ENCODE assay signal across 8 cellular contexts in genomic region chr3:27312044-27312668, GRCh38. TPM values are rescaled to one million over a fixed set of nuclear protein-coding genes. Genes with fewer than 3 reads are reported as not detected.
DNase-seq lines count a peak whose midpoint lies in the region; ATAC-seq, FAIRE-seq and TF ChIP-seq lines count a peak whose summit lies in the region.

No MANE protein-coding gene starts in this region.

- no peaks in the 10 kb centered on the region for H3K4me1 ChIP-seq in DND-41 (ENCODE audit: insufficient read depth, low read length)
- peaks cover 16% of the 10 kb centered on the region for H3K4me1 ChIP-seq in astrocyte (ENCODE audit: insufficient read depth, low read length)
- no peaks in the 10 kb centered on the region for H3K4me1 ChIP-seq in smooth muscle cell (ENCODE audit: low read depth)

- FAIRE-seq in astrocyte (lab: Jason Lieb, UNC), result no peak

- H3K4me3 ChIP-seq in DND-41 (ENCODE audit: low read depth in 1 of 2, low read length in 2 of 2) (no peak overlapping the region), astrocyte (ENCODE audit: insufficient read depth, low read depth, low read length) (no peak overlapping the region), smooth muscle cell (no peak overlapping the region)

- ATAC-seq in DND-41 (ENCODE audit: insufficient read depth, low read depth) (peak; percentile 90), HG03135 (IDR thresholded peaks at IDR 0.05; ENCODE audit: unreplicated experiment) (peak; percentile 95)

- no peaks in the 10 kb centered on the region for H3K9me3 ChIP-seq in DND-41 (ENCODE audit: insufficient read depth, low read length, severe bottlenecking)
- H3K9me3 ChIP-seq in astrocyte (ENCODE audit: insufficient read depth, low read depth, low read length), result no peaks in the 10 kb centered on the region
- H3K9me3 ChIP-seq in smooth muscle cell (replicated peaks; ENCODE audit: low read depth), result no peaks in the 10 kb centered on the region

- peak overlapping the region; percentile 81 for H3K27ac Mint-ChIP-seq in astrocyte (ENCODE audit: unreplicated experiment)

- H3K27ac ChIP-seq in DND-41 (ENCODE audit: low read length), result no peak overlapping the region
- peak overlapping the region; percentile 87 for H3K27ac ChIP-seq in astrocyte (ENCODE audit: low read depth, low read length)
- H3K27ac ChIP-seq in smooth muscle cell (ENCODE audit: low read depth), result peak overlapping the region; percentile 84

- H3K9ac ChIP-seq in DND-41 (ENCODE audit: low read depth, low read length) (no peak overlapping the region), astrocyte (ENCODE audit: low read length) (peak overlapping the region; percentile 34), smooth muscle cell (ENCODE audit: low read depth) (no peak overlapping the region)

- H3K9me3 Mint-ChIP-seq in astrocyte (ENCODE audit: unreplicated experiment), result peaks cover 2% of the 10 kb centered on the region

- no peak overlapping the region for H3K4me3 Mint-ChIP-seq in astrocyte (ENCODE audit: unreplicated experiment)

- no peaks in the 10 kb centered on the region for H3F3A ChIP-seq in smooth muscle cell (ENCODE audit: low read depth)

- H3K27me3 Mint-ChIP-seq in astrocyte (ENCODE audit: low read depth, unreplicated experiment), result no peaks in the 10 kb centered on the region

- H4K20me1 ChIP-seq in DND-41 (ENCODE audit: insufficient read depth, low read length) (no peaks in the 10 kb centered on the region), astrocyte (ENCODE audit: insufficient read depth, low read length) (no peaks in the 10 kb centered on the region), smooth muscle cell (ENCODE audit: low read depth) (no peaks in the 10 kb centered on the region)

- no peaks in the 10 kb centered on the region for H3K36me3 Mint-ChIP-seq in astrocyte (ENCODE audit: low read depth, unreplicated experiment)

- TF ChIP-seq CTCF in DND-41 (IDR thresholded peaks at IDR 0.05; ENCODE audit: borderline replicate concordance, extremely low read depth, low read length, poor library complexity, severe bottlenecking) (peak; percentile 89), astrocyte (IDR thresholded peaks at IDR 0.05; ENCODE audit: insufficient read depth, low read depth, low read length) (peak; percentile 80), smooth muscle cell (IDR thresholded peaks at IDR 0.05; ENCODE audit: borderline replicate concordance, insufficient read depth, poor library complexity, severe bottlenecking) (peak; percentile 54)

- H3K4me2 ChIP-seq in DND-41 (ENCODE audit: insufficient read depth, low read length) (no peak overlapping the region), astrocyte (ENCODE audit: low read length) (peak overlapping the region; percentile 53), smooth muscle cell (peak overlapping the region; percentile 11)

- DNase-seq in DND-41 (peak; percentile 24), GM19238 (ENCODE audit: insufficient read length, low spot score) (peak; percentile 18), NCI-H510A (lab: John Stamatoyannopoulos, UW) (peak; percentile 4), astrocyte (ENCODE audit: low read depth) (peak; percentile 59), hepatic stellate cell (ENCODE audit: low spot score) (peak; percentile 40), smooth muscle cell (lab: John Stamatoyannopoulos, UW; ENCODE audit: unreplicated experiment) (no peak), cortex of kidney (lab: John Stamatoyannopoulos, UW) (no peak)

- H3K36me3 ChIP-seq in DND-41 (ENCODE audit: insufficient read depth, low read length) (no peaks in the 10 kb centered on the region), astrocyte (ENCODE audit: insufficient read depth, low read length) (peaks cover 3% of the 10 kb centered on the region), smooth muscle cell (ENCODE audit: low read depth) (no peaks in the 10 kb centered on the region)

- WGBS in smooth muscle cell (ENCODE audit: low lambda C conversion rate), result 52% methylated on average over 5 of the region's 5 CpGs

- H3K27me3 ChIP-seq in DND-41 (ENCODE audit: insufficient read depth, low read length, poor library complexity), result no peaks in the 10 kb centered on the region
- H3K27me3 ChIP-seq in astrocyte (ENCODE audit: insufficient read depth, low read length), result no peaks in the 10 kb centered on the region
- no peaks in the 10 kb centered on the region for H3K27me3 ChIP-seq in smooth muscle cell (ENCODE audit: low read depth)

- H2AFZ ChIP-seq in DND-41 (ENCODE audit: low read depth, low read length) (peak overlapping the region; percentile 53; the same call in 1 of the 2 replicates), astrocyte (ENCODE audit: low read depth, low read length) (no peak overlapping the region), smooth muscle cell (ENCODE audit: low read depth) (no peak overlapping the region)

- H3K79me2 ChIP-seq in DND-41 (ENCODE audit: insufficient read depth, low read length), result no peaks in the 10 kb centered on the region
- H3K79me2 ChIP-seq in astrocyte (ENCODE audit: insufficient read depth, low read length), result no peaks in the 10 kb centered on the region
- no peaks in the 10 kb centered on the region for H3K79me2 ChIP-seq in smooth muscle cell (ENCODE audit: low read depth)

- peaks cover 24% of the 10 kb centered on the region for H3K4me1 Mint-ChIP-seq in astrocyte (ENCODE audit: low read depth, unreplicated experiment)

RNA-seq across cellular contexts. Expression of gene NEK10, which starts 57.0 kb away (rescaled TPM):
- total RNA-seq in astrocyte (3.2 and 3.4 TPM in 2 replicates), smooth muscle cell (1.7 and 2.7 TPM in 2 replicates)
- not detected in 2 replicates for polyA plus RNA-seq in smooth muscle cell

Comparison
In these comparisons a context has a peak if more than half of its experiments do, and no peak if none do; other contexts are left out.
1. DNase-seq: peak in DND-41 (single experiment), GM19238 (single experiment), NCI-H510A (single experiment), astrocyte (single experiment) and hepatic stellate cell (single experiment); none in smooth muscle cell (single experiment) and cortex of kidney (single experiment).
2. Peak in every context shown above with its lines, with median percentiles within 50 percentile points of each other: CTCF ChIP-seq.